Comparison of ENCODE assay signal across 1 cellular context in the genomic region with DNA sequence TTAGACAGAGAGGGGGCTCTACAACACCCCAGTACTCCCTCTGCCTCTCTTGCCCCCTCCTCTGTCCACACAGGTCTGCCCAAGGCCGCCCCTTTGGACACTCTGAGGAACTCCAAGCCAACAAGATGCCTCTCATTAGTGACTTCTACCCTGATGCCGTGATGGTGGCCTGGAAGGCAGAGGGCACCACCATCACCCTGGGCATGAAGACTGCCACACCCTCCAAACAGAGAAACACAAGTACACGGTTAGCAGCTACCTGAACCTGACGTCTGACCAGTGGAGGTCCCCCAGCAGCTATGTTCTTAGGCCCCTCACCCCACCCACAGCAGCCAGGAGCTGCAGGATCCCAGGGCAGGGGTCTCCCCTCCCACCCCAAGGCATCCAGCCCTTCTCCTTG.
TF ChIP-seq lines count a peak whose summit lies in the region.

No MANE protein-coding gene starts in this region.

TF ChIP-seq in IMR-90, 13 proteins besides CTCF, POLR2A, EP300 and RAD21 (continued from another document):
- TF ChIP-seq FOS (IDR thresholded peaks at IDR 0.05; ENCODE audit: low read depth, low read length) (no peak), RCOR1 (IDR thresholded peaks at IDR 0.05; ENCODE audit: insufficient replicate concordance, low read length) (no peak), RFX5 (IDR thresholded peaks at IDR 0.05; ENCODE audit: low read depth, low read length) (no peak), MXI1 (IDR thresholded peaks at IDR 0.05; ENCODE audit: borderline replicate concordance, low read depth, low read length) (no peak), SMC3 (IDR thresholded peaks at IDR 0.05; ENCODE audit: low read depth, low read length) (no peak)
- TF ChIP-seq, protein P1, sequence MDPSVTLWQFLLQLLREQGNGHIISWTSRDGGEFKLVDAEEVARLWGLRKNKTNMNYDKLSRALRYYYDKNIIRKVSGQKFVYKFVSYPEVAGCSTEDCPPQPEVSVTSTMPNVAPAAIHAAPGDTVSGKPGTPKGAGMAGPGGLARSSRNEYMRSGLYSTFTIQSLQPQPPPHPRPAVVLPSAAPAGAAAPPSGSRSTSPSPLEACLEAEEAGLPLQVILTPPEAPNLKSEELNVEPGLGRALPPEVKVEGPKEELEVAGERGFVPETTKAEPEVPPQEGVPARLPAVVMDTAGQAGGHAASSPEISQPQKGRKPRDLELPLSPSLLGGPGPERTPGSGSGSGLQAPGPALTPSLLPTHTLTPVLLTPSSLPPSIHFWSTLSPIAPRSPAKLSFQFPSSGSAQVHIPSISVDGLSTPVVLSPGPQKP (IDR thresholded peaks at IDR 0.05; ENCODE audit: borderline replicate concordance, low read depth, low read length), result no peak
